25 cellular contexts compared by ENCODE assay signal in the genomic region with DNA sequence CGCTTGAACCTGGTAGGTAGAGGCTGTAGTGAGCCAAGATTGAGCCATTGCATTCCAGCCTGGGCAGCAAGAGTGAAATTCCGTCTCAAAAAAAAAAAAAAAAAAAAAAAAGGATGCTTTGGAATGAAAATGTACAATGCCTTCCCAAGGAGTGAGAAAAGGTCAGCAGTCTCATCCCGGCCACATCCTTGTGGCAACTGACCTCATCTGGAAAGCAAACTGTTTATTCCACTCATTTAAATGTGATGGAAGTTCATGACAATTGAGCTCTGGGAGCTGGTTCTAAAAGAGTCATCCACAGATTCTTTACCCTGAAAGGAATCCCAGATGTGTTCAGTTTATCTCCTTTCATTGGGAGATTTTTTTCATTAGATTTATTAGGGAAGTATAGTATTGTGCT. TPM values are rescaled to one million over a fixed set of nuclear protein-coding genes. Genes with fewer than 3 reads are reported as not detected.
DNase-seq lines count a peak whose midpoint lies in the region; ATAC-seq and TF ChIP-seq lines count a peak whose summit lies in the region.
"Had no signal": no experiment of that assay in that cellular context is flagged by ENCODE, and none has a peak within 500 bp of the region (broad histone marks: within the 10 kb centered on the region; RNA-seq: fewer than 3 reads in every experiment).

No MANE protein-coding gene starts in this region.

- no peak overlapping the region for H3K4me2 ChIP-seq in fibroblast of lung (ENCODE audit: extremely low read depth, insufficient read depth, low read length)
- H3K4me2 ChIP-seq: KMS-11 had no signal

- ATAC-seq in sciatic nerve (no peak), HG03460 (IDR thresholded peaks at IDR 0.05; ENCODE audit: unreplicated experiment) (no peak)
- ATAC-seq: gastroesophageal sphincter; Right ventricle myocardium inferior; stimulated activated naive CD8-positive, alpha-beta T cell treated with anti-CD3 and anti-CD28 coated beads, Interleukin-15, Interleukin-2, amounts not matched to agents 100 U/mL and 50 U/mL, for 24 hours had no signal

- H2AFZ ChIP-seq in fibroblast of lung (ENCODE audit: low read length) = no peak overlapping the region

- H3K27ac ChIP-seq in fibroblast of lung (ENCODE audit: insufficient read depth, low read length) = no peak overlapping the region
- H3K27ac ChIP-seq: cardiac muscle cell, KMS-11, spleen had no signal

- H3K27me3 ChIP-seq in MG63 (no peaks in the 10 kb centered on the region), fibroblast of lung (ENCODE audit: control insufficient read depth, insufficient read depth, low read length) (no peaks in the 10 kb centered on the region), BE2C (no peaks in the 10 kb centered on the region)
- H3K27me3 ChIP-seq: cardiac muscle cell, gastroesophageal sphincter, spleen, tibial nerve had no signal

- DNase-seq in GM04504 (ENCODE audit: low read depth) = peak; percentile 80
- peak; percentile 77 for DNase-seq in MG63
- peak; percentile 46 to 70 for DNase-seq in fibroblast of lung (ENCODE audit: low read depth in 2 of 2)
- DNase-seq in sciatic nerve (ENCODE audit: low spot score) = peak; percentile 5
- no peak for DNase-seq in NCI-H774 (lab: John Stamatoyannopoulos, UW)
- DNase-seq in C1 segment of cervical spinal cord (lab: John Stamatoyannopoulos, UW) = no peak
- no peak for DNase-seq in BE2C
- DNase-seq: activated T-cell treated with anti-CD3 and anti-CD28 coated beads, Interleukin-2, amount 50 U/mL, for 24 hours; amygdala; Caco-2; DMS79 treated with DMSO at 0.1 percent for 48 hours; kidney; NCI-H1694 treated with DMSO at 0.1 percent for 48 hours; NCI-H69; retina; spleen; stimulated activated CD4-positive, alpha-beta T cell treated with anti-CD3 and anti-CD28 coated beads, Interleukin-4, amount 100 ng/mL, for 1 hour; stimulated activated naive CD8-positive, alpha-beta T cell treated with anti-CD3 and anti-CD28 coated beads, Interleukin-15, Interleukin-2, amounts not matched to agents 100 U/mL and 50 U/mL, for 24 hours; T1000 had no signal

- intact Hi-C loops in sciatic nerve (cut with DNase I) = no loop called here

- H3K9me3 ChIP-seq in MG63 (no peaks in the 10 kb centered on the region), fibroblast of lung (ENCODE audit: control insufficient read depth, insufficient read depth, low read depth, low read length) (no peaks in the 10 kb centered on the region), BE2C (no peaks in the 10 kb centered on the region)
- H3K9me3 ChIP-seq: Caco-2, gastroesophageal sphincter, spleen, tibial nerve had no signal

- no peak for TF ChIP-seq CTCF in fibroblast of lung (conservative IDR thresholded peaks at IDR 0.05 in 1 of 2, IDR thresholded peaks at IDR 0.05 in 1 of 2; ENCODE audit: low read depth in 1 of 2, low read length in 2 of 2)
- TF ChIP-seq CTCF in BE2C (IDR thresholded peaks at IDR 0.05; ENCODE audit: low read depth, low read length) = no peak

- H3K4me1 ChIP-seq in fibroblast of lung (ENCODE audit: control insufficient read depth, extremely low read depth, insufficient read depth, low read length) (peaks cover 3% of the 10 kb centered on the region), BE2C (no peaks in the 10 kb centered on the region)

- no peaks in the 10 kb centered on the region for H4K20me1 ChIP-seq in fibroblast of lung (ENCODE audit: control insufficient read depth, extremely low read depth, insufficient read depth, low read length)

- no peak overlapping the region for H3K9ac ChIP-seq in fibroblast of lung (ENCODE audit: insufficient read depth, low read length)
- H3K9ac ChIP-seq: KMS-11 had no signal

- H3K4me3 ChIP-seq in MG63 = no peak overlapping the region
- H3K4me3 ChIP-seq in fibroblast of lung (replicated peaks in 1 of 4; ENCODE audit: control extremely low read depth in 1 of 4, insufficient read depth in 1 of 4, low read depth in 3 of 4, low read length in 4 of 4) = no peak overlapping the region
- H3K4me3 ChIP-seq in BE2C (ENCODE audit: low read depth, low read length) = no peak overlapping the region
- H3K4me3 ChIP-seq: cardiac muscle cell, gastroesophageal sphincter, spleen, tibial nerve had no signal

- H3K36me3 ChIP-seq in MG63 (no peaks in the 10 kb centered on the region; the same call in 1 of the 2 replicates), fibroblast of lung (ENCODE audit: control insufficient read depth, insufficient read depth, low read length) (no peaks in the 10 kb centered on the region), BE2C (no peaks in the 10 kb centered on the region)
- H3K36me3 ChIP-seq: cardiac muscle cell, spleen, tibial nerve had no signal

- H3K79me2 ChIP-seq in fibroblast of lung (ENCODE audit: control insufficient read depth, insufficient read depth, low read length) = no peaks in the 10 kb centered on the region

RNA-seq across cellular contexts. Expression of gene LIMA1, which starts 19.4 kb away (rescaled TPM):
- 116 and 240 TPM in 2 replicates for total RNA-seq in MG63 (2014; rRNA removed; shearing (Covaris generic); ENCODE audit: low replicate concordance)
- total RNA-seq in fibroblast of lung = 70.6 and 171 TPM in 2 replicates
- polyA plus RNA-seq in fibroblast of lung = 177 and 308 TPM in 2 replicates
- polyA plus RNA-seq in fibroblast of lung (2012) = 115 and 184 TPM in 2 replicates
- polyA minus RNA-seq in fibroblast of lung (ENCODE audit: low replicate concordance) = 55.3 and 77.9 TPM in 2 replicates
- total RNA-seq in sciatic nerve = 142 TPM
- 29.2 TPM for polyA plus RNA-seq in BE2C (2012; ENCODE audit: insufficient read depth, insufficient read length, low read depth)

Comparison
In these comparisons a context has a peak if more than half of its experiments do, and no peak if none do; other contexts are left out.
1. DNase-seq: peak in GM04504 (single experiment), MG63 (single experiment), fibroblast of lung (2 of 2) and sciatic nerve (single experiment); none in NCI-H774 (single experiment), C1 segment of cervical spinal cord (0 of 14) and BE2C (single experiment).